12 cellular contexts compared by ENCODE assay signal in the genomic region with DNA sequence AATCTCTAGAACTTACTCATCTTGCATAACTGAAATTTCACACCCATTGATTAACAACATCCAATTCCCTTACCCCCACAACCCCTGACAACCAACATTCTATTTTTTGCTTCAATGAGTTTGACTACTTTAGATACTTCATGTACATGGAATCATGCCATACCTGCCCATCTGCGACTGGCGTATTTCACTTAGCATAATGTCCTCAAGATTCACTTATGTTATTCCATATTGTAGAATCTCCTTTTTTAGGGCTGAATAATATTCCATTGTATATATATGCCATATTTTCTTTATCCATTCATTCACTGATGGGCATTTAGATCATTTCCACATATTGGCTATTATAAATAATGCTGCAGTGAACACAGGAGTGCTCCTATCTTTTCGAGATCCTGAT. TPM values are rescaled to one million over a fixed set of nuclear protein-coding genes. Genes with fewer than 3 reads are reported as not detected.
"Had no signal": no experiment of that assay in that cellular context is flagged by ENCODE, and none has a peak within 500 bp of the region (broad histone marks: within the 10 kb centered on the region; RNA-seq: fewer than 3 reads in every experiment).

No MANE protein-coding gene starts in this region.

- H3K4me2 ChIP-seq: GM23338 had no signal

- H3K36me3 ChIP-seq: HAP-1 had no signal

- H3K4me3 ChIP-seq: GM23248, GM23338, HAP-1 had no signal

- DNase-seq: GM23248, GOT3, H7, H9, HCEC 1CT, HFFc6 had no signal

- H3K9ac ChIP-seq: GM23248 had no signal

- H3K9me3 ChIP-seq: HAP-1 had no signal

- ATAC-seq: GM23338, HCT116 had no signal

- H3K4me1 ChIP-seq: HAP-1 had no signal

- FAIRE-seq: H1, H54 had no signal

- H3K27ac ChIP-seq: GM23248 had no signal

- H2AFZ ChIP-seq: GM23248, GM23338 had no signal

RNA-seq across cellular contexts. Expression of a gene that starts 13.8 kb away (rescaled TPM):
- total RNA-seq: H1, H4, H7, H9 had no signal
- polyA plus RNA-seq: H1 had no signal
